In the genomic region with DNA sequence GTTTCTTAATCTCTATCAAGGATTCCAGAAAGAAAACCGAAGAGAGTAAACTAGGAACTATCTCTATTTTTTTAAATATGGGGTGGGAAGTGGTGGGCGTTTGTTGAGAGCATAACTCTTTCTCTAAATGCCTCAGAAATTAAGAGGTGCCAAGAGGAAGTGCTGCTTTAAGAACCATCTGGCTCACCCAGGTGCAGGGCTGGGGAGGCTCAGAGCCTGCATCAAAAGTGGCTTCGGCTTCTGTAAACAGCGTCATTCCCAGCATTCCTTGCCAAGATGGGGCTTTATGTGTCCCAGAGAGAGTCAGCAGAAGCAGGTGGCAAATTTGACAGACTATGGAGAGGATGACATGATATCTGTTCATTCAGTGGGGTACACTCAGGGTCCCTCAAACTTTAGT, we compare ENCODE assay signal across 16 cellular contexts.
DNase-seq lines count a peak whose midpoint lies in the region; ATAC-seq and TF ChIP-seq lines count a peak whose summit lies in the region.
"Had no signal": no experiment of that assay in that cellular context is flagged by ENCODE, and none has a peak within 500 bp of the region (broad histone marks: within the 10 kb centered on the region; RNA-seq: fewer than 3 reads in every experiment).

No MANE protein-coding gene starts in this region.

- TF ChIP-seq CTCF in ascending aorta (IDR thresholded peaks at IDR 0.05) (no peak), lower leg skin (IDR thresholded peaks at IDR 0.05) (no peak)

- H3K27ac ChIP-seq in ascending aorta (no peak overlapping the region), right cardiac atrium (ENCODE audit: low read length) (no peak overlapping the region)
- H3K27ac ChIP-seq: esophagus muscularis mucosa, RWPE1 had no signal

- no peaks in the 10 kb centered on the region for H3K36me3 ChIP-seq in ascending aorta
- H3K36me3 ChIP-seq: esophagus muscularis mucosa, sigmoid colon had no signal

- peak; percentile 29 for DNase-seq in DMS 273 treated with DMSO at 0.1 percent for 48 hours (lab: John Stamatoyannopoulos, UW)
- DNase-seq in NCI-H2029 (lab: John Stamatoyannopoulos, UW), result peak; percentile 63
- peak; percentile 13 for DNase-seq in cerebellar cortex (ENCODE audit: low spot score)
- no peak for DNase-seq in NCI-H2196 treated with DMSO at 0.1 percent for 48 hours (lab: John Stamatoyannopoulos, UW; ENCODE audit: unreplicated experiment)
- no peak for DNase-seq in ascending aorta (ENCODE audit: low spot score in 2 of 2)
- DNase-seq in right cardiac atrium, result no peak
- no peak for DNase-seq in lower leg skin (ENCODE audit: low spot score in 2 of 2)
- DNase-seq: Kasumi-1; NCI-H1436 treated with DMSO at 0.1 percent for 48 hours; NCI-H526; nucleus accumbens; sigmoid colon; stimulated activated CD4-positive, alpha-beta T cell treated with anti-CD3 and anti-CD28 coated beads, Interleukin-2, amount 100 ng/mL, for 24 hours had no signal

- intact Hi-C loops in ascending aorta (cut with DNase I) (no loop called here), right cardiac atrium (cut with DNase I) (no loop called here), lower leg skin (cut with DNase I; ENCODE audit: low total_unique reads) (no loop called here)

- H3K4me1 ChIP-seq in ascending aorta (no peaks in the 10 kb centered on the region), right cardiac atrium (ENCODE audit: control insufficient read depth, insufficient read depth, low read length) (no peaks in the 10 kb centered on the region)
- H3K4me1 ChIP-seq: sigmoid colon had no signal

- 47% methylated on average over 4 of the region's 4 CpGs for WGBS in right cardiac atrium
- WGBS in lower leg skin, 2 donors, result 49 to 59% methylated on average over 4 of the region's 4 CpGs

- H3K27me3 ChIP-seq in ascending aorta (no peaks in the 10 kb centered on the region), right cardiac atrium (ENCODE audit: control insufficient read depth, insufficient read depth) (no peaks in the 10 kb centered on the region)
- H3K27me3 ChIP-seq: esophagus muscularis mucosa, sigmoid colon had no signal

- H3K4me3 ChIP-seq in ascending aorta, result no peak overlapping the region
- no peak overlapping the region for H3K4me3 ChIP-seq in right cardiac atrium (ENCODE audit: low read length)
- H3K4me3 ChIP-seq in lower leg skin (ENCODE audit: low read depth, poor library complexity, severe bottlenecking), result no peak overlapping the region
- H3K4me3 ChIP-seq: esophagus muscularis mucosa, sigmoid colon had no signal

- no peak for TF ChIP-seq POLR2A in lower leg skin (IDR thresholded peaks at IDR 0.05)

- ATAC-seq in GM19463 (IDR thresholded peaks at IDR 0.05; ENCODE audit: unreplicated experiment) (peak; percentile 67), right cardiac atrium (no peak)

- H3K9me3 ChIP-seq in ascending aorta (no peaks in the 10 kb centered on the region), right cardiac atrium (ENCODE audit: control insufficient read depth, low read length) (no peaks in the 10 kb centered on the region)
- H3K9me3 ChIP-seq: esophagus muscularis mucosa, sigmoid colon had no signal

Comparison
In these comparisons a context has a peak if more than half of its experiments do, and no peak if none do; other contexts are left out.
1. DNase-seq: peak in DMS 273 treated with DMSO at 0.1 percent for 48 hours (single experiment), NCI-H2029 (single experiment) and cerebellar cortex (single experiment); none in NCI-H2196 treated with DMSO at 0.1 percent for 48 hours (single experiment), ascending aorta (0 of 2), right cardiac atrium (0 of 3) and lower leg skin (0 of 2).